16 cellular contexts compared by ENCODE assay signal in the genomic region with DNA sequence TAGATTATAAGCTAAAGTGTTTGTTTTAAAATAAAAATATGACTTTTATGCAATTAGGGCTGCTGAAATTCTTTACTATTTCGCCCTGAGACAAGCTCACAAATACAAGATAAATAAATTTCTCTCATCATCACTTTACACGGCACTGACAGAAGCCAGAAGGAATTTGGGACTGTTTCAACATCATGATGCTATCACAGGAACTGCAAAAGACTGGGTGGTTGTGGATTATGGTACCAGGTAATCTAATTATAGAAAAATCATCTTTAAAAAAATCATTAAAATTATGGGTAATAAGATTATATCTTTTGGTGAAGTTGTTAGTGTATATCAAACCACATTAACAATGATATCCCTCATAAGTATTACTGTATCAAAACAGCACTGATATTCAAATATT.
"Had no signal": no experiment of that assay in that cellular context is flagged by ENCODE, and none has a peak within 500 bp of the region (broad histone marks: within the 10 kb centered on the region; RNA-seq: fewer than 3 reads in every experiment).

No MANE protein-coding gene starts in this region.

- DNase-seq: cortex of kidney; dorsolateral prefrontal cortex; effector CD8-positive, alpha-beta T cell; heart left ventricle; hippocampal formation; natural killer cell; nucleus accumbens; ovary; right cardiac atrium; stimulated activated CD4-positive, alpha-beta T cell treated with anti-CD3 and anti-CD28 coated beads, Interleukin-2, amount 100 ng/mL, for 48 hours; stimulated activated naive CD4-positive, alpha-beta T cell treated with Interleukin-2 at 50 U/mL for 16 hours; thyroid gland had no signal

- ATAC-seq: heart left ventricle, left lobe of liver, natural killer cell, right cardiac atrium had no signal

- H3K4me3 ChIP-seq: dorsolateral prefrontal cortex, esophagus muscularis mucosa, heart left ventricle, ovary, smooth muscle cell, suprapubic skin, thyroid gland had no signal
